In the genomic region with DNA sequence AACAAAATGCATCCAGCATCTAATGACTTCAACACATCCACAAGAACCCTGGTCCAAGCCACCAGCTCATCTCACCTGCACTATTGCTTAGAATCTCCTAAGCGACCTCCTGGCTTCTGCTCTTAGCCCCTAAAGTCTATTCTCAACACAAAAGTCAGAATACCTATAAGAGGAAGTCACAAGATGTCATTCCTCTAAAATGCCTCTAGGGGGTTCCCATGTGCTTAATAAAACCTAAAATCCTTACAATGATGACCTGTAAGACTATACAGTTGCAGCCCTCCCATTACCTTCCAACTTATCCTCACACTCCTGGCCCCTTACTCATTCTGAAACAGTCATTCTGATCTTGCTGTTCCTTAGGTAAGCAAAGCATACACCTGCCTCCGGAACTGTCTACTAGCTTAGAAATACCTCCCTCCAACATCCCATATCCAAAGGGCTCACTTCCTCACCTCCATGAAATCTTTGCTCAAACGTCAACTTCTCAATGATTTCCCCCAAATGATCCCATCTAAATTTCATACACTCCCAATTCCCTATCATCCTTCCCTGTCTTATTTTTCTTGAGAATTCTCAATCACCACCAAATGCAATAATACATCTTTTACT, we compare ENCODE assay signal across 8 cellular contexts. TPM values are rescaled to one million over a fixed set of nuclear protein-coding genes. Genes with fewer than 3 reads are reported as not detected.
DNase-seq lines count a peak whose midpoint lies in the region; ATAC-seq, FAIRE-seq and TF ChIP-seq lines count a peak whose summit lies in the region.

No MANE protein-coding gene starts in this region.

- DNase-seq in GM03348 (ENCODE audit: low spot score) (peak; percentile 71), HFF-Myc (ENCODE audit: extremely low read depth, low read depth) (peak; percentile 10), NCI-H146 treated with DMSO at 0.1 percent for 48 hours (lab: John Stamatoyannopoulos, UW; ENCODE audit: unreplicated experiment) (peak; percentile 22), hepatic stellate cell (ENCODE audit: low spot score) (peak; percentile 48), stomach (no peak)
- DNase-seq in activated CD8-positive, alpha-beta T cell treated with anti-CD3 and anti-CD28 coated beads for 36 hours: no peak

- peaks cover 27 to 56% (median 38%) of the 10 kb centered on the region in 4 donors for H3K4me1 ChIP-seq in stomach

- H3K4me1 Mint-ChIP-seq in activated CD8-positive, alpha-beta T cell treated with anti-CD3 and anti-CD28 coated beads for 36 hours (ENCODE audit: low read depth): no peaks in the 10 kb centered on the region

- peak; percentile 57 for TF ChIP-seq CTCF in HFF-Myc (IDR thresholded peaks at IDR 0.05; ENCODE audit: low read depth, low read length, missing control alignments)
- TF ChIP-seq CTCF in activated CD8-positive, alpha-beta T cell treated with anti-CD3 and anti-CD28 coated beads for 36 hours (IDR thresholded peaks at IDR 0.05): peak; percentile 81
- TF ChIP-seq CTCF in stomach (IDR thresholded peaks at IDR 0.05): peak in 5 of 7 experiments; percentile 35 to 74 (median 53)

- H3K36me3 ChIP-seq in stomach: no peaks in the 10 kb centered on the region

- H3K27ac Mint-ChIP-seq in activated CD8-positive, alpha-beta T cell treated with anti-CD3 and anti-CD28 coated beads for 36 hours: no peak overlapping the region

- no peak for TF ChIP-seq EP300 in stomach (IDR thresholded peaks at IDR 0.05)

- H3K4me3 ChIP-seq in HFF-Myc (replicated peaks; ENCODE audit: low read depth, low read length) (no peak overlapping the region), stomach (no peak overlapping the region)

- intact Hi-C loops in activated CD8-positive, alpha-beta T cell treated with anti-CD3 and anti-CD28 coated beads for 36 hours (cut with micrococcal nuclease): loop anchor here (5.0 kb wide), 1 partner anchor 126 kb away; a partner anchor contains a TSS
- intact Hi-C loops in stomach (cut with DNase I; ENCODE audit: low total_unique reads): loop anchor here (10.0 kb wide), 1 partner anchor 124 kb away; a partner anchor contains a TSS

- no peaks in the 10 kb centered on the region for H3K9me3 Mint-ChIP-seq in activated CD8-positive, alpha-beta T cell treated with anti-CD3 and anti-CD28 coated beads for 36 hours

- 39 to 55% (median 48%) methylated on average over 3 of the region's 3 CpGs for WGBS in stomach, 5 donors

- H3K36me3 Mint-ChIP-seq in activated CD8-positive, alpha-beta T cell treated with anti-CD3 and anti-CD28 coated beads for 36 hours (ENCODE audit: low read depth): no peaks in the 10 kb centered on the region

- POLR2A ChIA-PET in activated CD8-positive, alpha-beta T cell treated with anti-CD3 and anti-CD28 coated beads for 36 hours (lab: Charles Lee): no interaction called here

- CTCF ChIA-PET in activated CD8-positive, alpha-beta T cell treated with anti-CD3 and anti-CD28 coated beads for 36 hours (lab: Charles Lee): interaction anchor here (1.1 to 6.8 kb wide), 9 partner anchors 9 to 189 kb away, joined by 3 to 62 read pairs (median 4); a partner anchor contains a TSS

- no peaks in the 10 kb centered on the region for H3K27me3 ChIP-seq in stomach

- peak; percentile 97 for ATAC-seq in activated CD8-positive, alpha-beta T cell treated with anti-CD3 and anti-CD28 coated beads for 36 hours
- ATAC-seq in HG02840 (IDR thresholded peaks at IDR 0.05; ENCODE audit: low FRiP score, unreplicated experiment): no peak

- no peak for TF ChIP-seq POLR2A in stomach (IDR thresholded peaks at IDR 0.05)

- H3K4me3 Mint-ChIP-seq in activated CD8-positive, alpha-beta T cell treated with anti-CD3 and anti-CD28 coated beads for 36 hours: no peak overlapping the region

- H3K9me3 ChIP-seq in stomach: no peaks in the 10 kb centered on the region

- peaks cover 9% of the 10 kb centered on the region for H3K27me3 Mint-ChIP-seq in activated CD8-positive, alpha-beta T cell treated with anti-CD3 and anti-CD28 coated beads for 36 hours

- peak; percentile 71 for FAIRE-seq in A204.1 (lab: Jason Lieb, UNC)

- H3K27ac ChIP-seq in stomach: no peak overlapping the region

RNA-seq across cellular contexts. Expression of a gene that starts 10.0 kb away (rescaled TPM):
- 1 to 10 TPM; 1.1 TPM for total RNA-seq in activated CD8-positive, alpha-beta T cell treated with anti-CD3 and anti-CD28 coated beads for 36 hours
- 10 to 100 TPM in 2 of 5 donors, 1 to 10 TPM in 3; 1.2 to 21.0 (median 8.4) TPM for total RNA-seq in stomach
- polyA plus RNA-seq in stomach: 1 to 10 TPM in 1 of 3 donors, under 1 TPM in 2; 0.62 to 1.5 (median 0.98) TPM

RNA-seq across cellular contexts. Expression of a gene that starts 11.0 kb away (rescaled TPM):
- total RNA-seq in activated CD8-positive, alpha-beta T cell treated with anti-CD3 and anti-CD28 coated beads for 36 hours: 10 to 100 TPM; 21.0 to 22.6 TPM
- total RNA-seq in stomach: 10 to 100 TPM in 3 of 5 donors, 1 to 10 TPM in 2; 2.9 to 37.4 (median 21.9) TPM
- polyA plus RNA-seq in stomach: 1 to 10 TPM; 1.4 to 2.7 (median 2.3) TPM

RNA-seq across cellular contexts. Expression of a gene that starts 23.3 kb away (rescaled TPM):
- 1 to 10 TPM; 7.2 to 7.3 TPM for total RNA-seq in activated CD8-positive, alpha-beta T cell treated with anti-CD3 and anti-CD28 coated beads for 36 hours
- 10 to 100 TPM in 3 of 5 donors, 1 to 10 TPM in 2; 3.5 to 21.7 (median 12.5) TPM for total RNA-seq in stomach
- 1 to 10 TPM; 2.3 to 3.1 (median 2.6) TPM for polyA plus RNA-seq in stomach

Comparison
In these comparisons a context has a peak if more than half of its experiments do, and no peak if none do; other contexts are left out.
1. DNase-seq: peak in GM03348 (single experiment), HFF-Myc (single experiment), NCI-H146 treated with DMSO at 0.1 percent for 48 hours (single experiment) and hepatic stellate cell (single experiment); none in activated CD8-positive, alpha-beta T cell treated with anti-CD3 and anti-CD28 coated beads for 36 hours (single experiment) and stomach (single experiment).
2. Peak in every context shown above with its lines, with median percentiles within 50 percentile points of each other: CTCF ChIP-seq.